ENCODE assay signal across 12 cellular contexts in genomic region chr7:141417506-141417905, GRCh38.
"Had no signal": no experiment of that assay in that cellular context is flagged by ENCODE, and none has a peak within 500 bp of the region (broad histone marks: within the 10 kb centered on the region; RNA-seq: fewer than 3 reads in every experiment).

No MANE protein-coding gene starts in this region.

- H3K9me3 ChIP-seq: MG63, SJCRH30 had no signal

- DNase-seq: IMR-90, Karpas-422, KG1, MG63, NCI-H1436, NCI-H2171, NCI-H226, NCI-H446, NCI-H510A, NCI-H524 treated with DMSO at 0.1 percent for 48 hours, SJCRH30 had no signal

- H3K27ac ChIP-seq: RWPE1, SJCRH30 had no signal

- H3K27me3 ChIP-seq: MG63, SJCRH30 had no signal

- H3K4me1 ChIP-seq: SJCRH30 had no signal

- H3K36me3 ChIP-seq: MG63, SJCRH30 had no signal

- H3K4me3 ChIP-seq: MG63, SJCRH30 had no signal
